Comparison of ENCODE assay signal across 9 cellular contexts in genomic region chr18:51361130-51361860, GRCh38.
A peak's percentile ranks its signal among the peaks of the same experiment; 100 is the strongest.
DNase-seq lines count a peak whose midpoint lies in the region; ATAC-seq and TF ChIP-seq lines count a peak whose summit lies in the region.
"Had no signal": no experiment of that assay in that cellular context is flagged by ENCODE, and none has a peak within 500 bp of the region (broad histone marks: within the 10 kb centered on the region; RNA-seq: fewer than 3 reads in every experiment).

No MANE protein-coding gene starts in this region.

- peak overlapping the region in 9 of 11 experiments; percentile 23 to 59 (median 56); a peak in 15 of 22 replicates for H3K9ac ChIP-seq in BLaER1 treated with 17β-estradiol and CSF1 and Interleukin-3, amounts not matched to agents 10 nM and 100 nM

- peaks cover 13 to 31% (median 23%) of the 10 kb centered on the region in 10 experiments for H3K4me1 ChIP-seq in BLaER1 treated with 17β-estradiol and CSF1 and Interleukin-3, amounts not matched to agents 10 nM and 100 nM

- H3K9me3 ChIP-seq in BLaER1 treated with 17β-estradiol and CSF1 and Interleukin-3, amounts not matched to agents 10 nM and 100 nM (replicated peaks in 1 of 11): peaks cover 0 to 9% (median 0%) of the 10 kb centered on the region in 11 experiments; a peak in 1 of 22 replicates

- peak overlapping the region in 1 of 10 experiments; percentile 15; a peak in 2 of 20 replicates for H3K4me3 ChIP-seq in BLaER1 treated with 17β-estradiol and CSF1 and Interleukin-3, amounts not matched to agents 10 nM and 100 nM
- H3K4me3 ChIP-seq in fibroblast of pulmonary artery (replicated peaks; ENCODE audit: low read depth, low read length): no peak overlapping the region

- ATAC-seq in GM21390 (IDR thresholded peaks at IDR 0.05; ENCODE audit: unreplicated experiment) (peak; percentile 76), HG02610 (IDR thresholded peaks at IDR 0.05; ENCODE audit: unreplicated experiment) (no peak)

- H3K27ac ChIP-seq in BLaER1 treated with 17β-estradiol and CSF1 and Interleukin-3, amounts not matched to agents 10 nM and 100 nM: peak overlapping the region in 10 of 11 experiments; percentile 47 to 81 (median 74); a peak in 19 of 22 replicates

- no peaks in the 10 kb centered on the region for H4K20me1 ChIP-seq in BLaER1 treated with 17β-estradiol and CSF1 and Interleukin-3, amounts not matched to agents 10 nM and 100 nM

- DNase-seq in M059J (ENCODE audit: low read depth) (peak; percentile 15), fibroblast of pulmonary artery (ENCODE audit: low read depth) (peak; percentile 82), NCI-H446 treated with DMSO at 0.1 percent for 48 hours (lab: John Stamatoyannopoulos, UW) (no peak)
- no peak for DNase-seq in activated CD4-positive, CD25-positive, alpha-beta regulatory T cell (lab: John Stamatoyannopoulos, UW)
- no peak for DNase-seq in stimulated activated naive CD4-positive, alpha-beta T cell (lab: John Stamatoyannopoulos, UW)
- DNase-seq: IMR-90 had no signal

- peak overlapping the region; percentile 65 to 93 (median 79) for H3K4me2 ChIP-seq in BLaER1 treated with 17β-estradiol and CSF1 and Interleukin-3, amounts not matched to agents 10 nM and 100 nM

- H3K36me3 ChIP-seq in BLaER1 treated with 17β-estradiol and CSF1 and Interleukin-3, amounts not matched to agents 10 nM and 100 nM: no peaks in the 10 kb centered on the region

- no peak for TF ChIP-seq CTCF in fibroblast of pulmonary artery (IDR thresholded peaks at IDR 0.05; ENCODE audit: low read length, missing control alignments)

- no peaks in the 10 kb centered on the region for H3K27me3 ChIP-seq in BLaER1 treated with 17β-estradiol and CSF1 and Interleukin-3, amounts not matched to agents 10 nM and 100 nM

Comparison
In these comparisons a context has a peak if more than half of its experiments do, and no peak if none do; other contexts are left out.
1. DNase-seq: peak in M059J (single experiment) and fibroblast of pulmonary artery (single experiment); none in activated CD4-positive, CD25-positive, alpha-beta regulatory T cell (0 of 4), stimulated activated naive CD4-positive, alpha-beta T cell (0 of 6) and NCI-H446 treated with DMSO at 0.1 percent for 48 hours (single experiment).